ENCODE assay signal across 16 cellular contexts in the genomic region with DNA sequence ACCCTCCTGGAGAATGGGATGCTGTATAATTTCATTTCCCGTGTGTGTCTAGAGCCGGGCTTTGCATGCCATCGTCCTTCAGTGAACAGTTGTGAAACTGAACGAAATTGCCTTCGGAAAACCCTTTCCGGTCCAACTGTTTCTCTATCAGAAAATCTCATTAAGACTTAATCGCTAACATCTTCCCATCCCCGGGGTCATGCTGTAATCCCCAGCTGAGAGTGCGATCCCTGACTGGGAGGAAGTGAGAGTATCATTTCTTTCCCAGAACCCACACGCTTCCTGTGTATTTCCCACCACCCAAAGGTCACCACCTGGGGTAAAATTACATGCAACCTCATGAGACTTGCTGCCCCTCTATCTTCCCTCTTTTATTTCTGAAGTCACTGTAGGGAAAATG.
DNase-seq lines count a peak whose midpoint lies in the region.
"Had no signal": no experiment of that assay in that cellular context is flagged by ENCODE, and none has a peak within 500 bp of the region (broad histone marks: within the 10 kb centered on the region; RNA-seq: fewer than 3 reads in every experiment).

No MANE protein-coding gene starts in this region.

- no peak overlapping the region for H2BK15ac ChIP-seq in mesendoderm (replicated peaks; ENCODE audit: low read depth)

- no peak overlapping the region for H3K9ac ChIP-seq in mesendoderm (ENCODE audit: low read length)

- no peaks in the 10 kb centered on the region for H3K79me2 ChIP-seq in mesendoderm (ENCODE audit: control insufficient read depth, insufficient read depth, low read length)

- no peak overlapping the region for H4K5ac ChIP-seq in mesendoderm (ENCODE audit: low read length)

- DNase-seq in D341Med (ENCODE audit: low spot score) (peak; percentile 51), SK-N-DZ (ENCODE audit: low spot score) (peak; percentile 7), mesendoderm (peak; percentile 79), KG1 (lab: John Stamatoyannopoulos, UW) (no peak), SIG-M5 treated with dmso at 0.1 percent for 504 hours (lab: John Stamatoyannopoulos, UW; ENCODE audit: unreplicated experiment) (no peak)
- no peak for DNase-seq in activated CD4-positive, alpha-beta T cell treated with anti-CD3 and anti-CD28 coated beads, Interleukin-2, amount 50 U/mL, for 48 hours
- DNase-seq: ACHN; BE2C; Calu3; CD4-positive, alpha-beta memory T cell; DMS 273 treated with DMSO at 0.1 percent for 48 hours; DMS53; DND-41; EL; H9 had no signal

- H3K4me3 ChIP-seq in mesendoderm (ENCODE audit: low read length), result no peak overlapping the region
- H3K4me3 ChIP-seq: GM12878 had no signal

- no peak overlapping the region for H3K4ac ChIP-seq in mesendoderm (ENCODE audit: low read depth, low read length)

- no peak overlapping the region for H3K23ac ChIP-seq in mesendoderm (ENCODE audit: low read length)

- H4K8ac ChIP-seq in mesendoderm (ENCODE audit: low read depth, low read length), result no peak overlapping the region

- no peaks in the 10 kb centered on the region for H3K79me1 ChIP-seq in mesendoderm (ENCODE audit: low read length)

- WGBS in mesendoderm (ENCODE audit: extremely low coverage, insufficient coverage, low lambda C conversion rate), result no CpG with 5 or more reads among the region's 10 CpGs

- H2BK120ac ChIP-seq in mesendoderm (ENCODE audit: low read depth, low read length), result no peak overlapping the region

- no peak overlapping the region for H3K56ac ChIP-seq in mesendoderm (ENCODE audit: low read length)

- no peak overlapping the region for H2BK5ac ChIP-seq in mesendoderm (ENCODE audit: low read length)

- H3K18ac ChIP-seq in mesendoderm (ENCODE audit: low read length), result no peak overlapping the region

- H2AK5ac ChIP-seq in mesendoderm (ENCODE audit: low read length), result no peak overlapping the region

- no peak overlapping the region for H3K4me2 ChIP-seq in mesendoderm (ENCODE audit: low read length)

- H3K27ac ChIP-seq in mesendoderm (ENCODE audit: low read depth, low read length), result no peak overlapping the region

- H3K36me3 ChIP-seq in mesendoderm (ENCODE audit: control insufficient read depth, insufficient read depth, low read length), result no peaks in the 10 kb centered on the region
- H3K36me3 ChIP-seq: BE2C had no signal

- H3K27me3 ChIP-seq in mesendoderm (ENCODE audit: insufficient read depth, low read length, poor library complexity), result no peaks in the 10 kb centered on the region
- H3K27me3 ChIP-seq: BE2C had no signal

- no peaks in the 10 kb centered on the region for H3K4me1 ChIP-seq in mesendoderm (ENCODE audit: control insufficient read depth, low read depth, low read length)
- H3K4me1 ChIP-seq: BE2C had no signal

Comparison
In these comparisons a context has a peak if more than half of its experiments do, and no peak if none do; other contexts are left out.
1. DNase-seq: peak in D341Med (single experiment), SK-N-DZ (single experiment) and mesendoderm (single experiment); none in KG1 (single experiment), activated CD4-positive, alpha-beta T cell treated with anti-CD3 and anti-CD28 coated beads, Interleukin-2, amount 50 U/mL, for 48 hours (0 of 2) and SIG-M5 treated with dmso at 0.1 percent for 504 hours (single experiment).